ENCODE assay signal across 1 cellular context in genomic region chr18:43043626-43044025, GRCh38.
TF ChIP-seq lines count a peak whose summit lies in the region.

No MANE protein-coding gene starts in this region.

TF ChIP-seq in HEK293, 187 proteins besides CTCF, POLR2A, EP300 and RAD21 (continued from another document and continues in another):
- TF ChIP-seq ZNF707 (tag by site-specific recombination; IDR thresholded peaks at IDR 0.05): no peak
- no peak for TF ChIP-seq ZNF302 (tag by site-specific recombination; IDR thresholded peaks at IDR 0.05; ENCODE audit: low read depth)
- no peak for TF ChIP-seq ZNF416 (tag by site-specific recombination; IDR thresholded peaks at IDR 0.05)
- TF ChIP-seq, protein P1, sequence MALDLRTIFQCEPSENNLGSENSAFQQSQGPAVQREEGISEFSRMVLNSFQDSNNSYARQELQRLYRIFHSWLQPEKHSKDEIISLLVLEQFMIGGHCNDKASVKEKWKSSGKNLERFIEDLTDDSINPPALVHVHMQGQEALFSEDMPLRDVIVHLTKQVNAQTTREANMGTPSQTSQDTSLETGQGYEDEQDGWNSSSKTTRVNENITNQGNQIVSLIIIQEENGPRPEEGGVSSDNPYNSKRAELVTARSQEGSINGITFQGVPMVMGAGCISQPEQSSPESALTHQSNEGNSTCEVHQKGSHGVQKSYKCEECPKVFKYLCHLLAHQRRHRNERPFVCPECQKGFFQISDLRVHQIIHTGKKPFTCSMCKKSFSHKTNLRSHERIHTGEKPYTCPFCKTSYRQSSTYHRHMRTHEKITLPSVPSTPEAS (tag by site-specific recombination; IDR thresholded peaks at IDR 0.05): no peak
- TF ChIP-seq ZNF292 (tag by site-specific recombination; IDR thresholded peaks at IDR 0.05; ENCODE audit: borderline replicate concordance, low read depth): no peak
- no peak for TF ChIP-seq ZXDB (tag by site-specific recombination; IDR thresholded peaks at IDR 0.05)
- TF ChIP-seq ZNF521 (tag by site-specific recombination; IDR thresholded peaks at IDR 0.05): no peak
- TF ChIP-seq, protein P2, sequence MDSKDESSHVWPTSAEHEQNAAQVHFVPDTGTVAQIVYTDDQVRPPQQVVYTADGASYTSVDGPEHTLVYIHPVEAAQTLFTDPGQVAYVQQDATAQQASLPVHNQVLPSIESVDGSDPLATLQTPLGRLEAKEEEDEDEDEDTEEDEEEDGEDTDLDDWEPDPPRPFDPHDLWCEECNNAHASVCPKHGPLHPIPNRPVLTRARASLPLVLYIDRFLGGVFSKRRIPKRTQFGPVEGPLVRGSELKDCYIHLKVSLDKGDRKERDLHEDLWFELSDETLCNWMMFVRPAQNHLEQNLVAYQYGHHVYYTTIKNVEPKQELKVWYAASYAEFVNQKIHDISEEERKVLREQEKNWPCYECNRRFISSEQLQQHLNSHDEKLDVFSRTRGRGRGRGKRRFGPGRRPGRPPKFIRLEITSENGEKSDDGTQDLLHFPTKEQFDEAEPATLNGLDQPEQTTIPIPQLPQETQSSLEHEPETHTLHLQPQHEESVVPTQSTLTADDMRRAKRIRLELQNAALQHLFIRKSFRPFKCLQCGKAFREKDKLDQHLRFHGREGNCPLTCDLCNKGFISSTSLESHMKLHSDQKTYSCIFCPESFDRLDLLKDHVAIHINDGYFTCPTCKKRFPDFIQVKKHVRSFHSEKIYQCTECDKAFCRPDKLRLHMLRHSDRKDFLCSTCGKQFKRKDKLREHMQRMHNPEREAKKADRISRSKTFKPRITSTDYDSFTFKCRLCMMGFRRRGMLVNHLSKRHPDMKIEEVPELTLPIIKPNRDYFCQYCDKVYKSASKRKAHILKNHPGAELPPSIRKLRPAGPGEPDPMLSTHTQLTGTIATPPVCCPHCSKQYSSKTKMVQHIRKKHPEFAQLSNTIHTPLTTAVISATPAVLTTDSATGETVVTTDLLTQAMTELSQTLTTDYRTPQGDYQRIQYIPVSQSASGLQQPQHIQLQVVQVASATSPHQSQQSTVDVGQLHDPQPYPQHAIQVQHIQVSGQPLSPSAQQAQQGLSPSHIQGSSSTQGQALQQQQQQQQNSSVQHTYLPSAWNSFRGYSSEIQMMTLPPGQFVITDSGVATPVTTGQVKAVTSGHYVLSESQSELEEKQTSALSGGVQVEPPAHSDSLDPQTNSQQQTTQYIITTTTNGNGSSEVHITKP (tag by site-specific recombination; IDR thresholded peaks at IDR 0.05): no peak
- no peak for TF ChIP-seq ZNF362 (tag by site-specific recombination; IDR thresholded peaks at IDR 0.05)
- TF ChIP-seq ZNF555 (tag by site-specific recombination; conservative IDR thresholded peaks at IDR 0.05): peak; percentile 51
- 0 out of 2 replicates have a peak, but pooled peaks have one; percentile 49 for TF ChIP-seq ZBTB1 (tag by site-specific recombination; IDR thresholded peaks at IDR 0.05)
- no peak for TF ChIP-seq ZNF549 (tag by site-specific recombination; IDR thresholded peaks at IDR 0.05)
- no peak for TF ChIP-seq GLI2 (tag by site-specific recombination; IDR thresholded peaks at IDR 0.05; ENCODE audit: borderline replicate concordance, low read depth)
- peak; percentile 76; the same call in 1 of the 2 replicates for TF ChIP-seq ZNF202 (tag by site-specific recombination; IDR thresholded peaks at IDR 0.05; ENCODE audit: borderline replicate concordance)
- no peak for TF ChIP-seq PRDM1 (tag by site-specific recombination; IDR thresholded peaks at IDR 0.05)
- no peak for TF ChIP-seq ZNF561 (tag by site-specific recombination; IDR thresholded peaks at IDR 0.05; ENCODE audit: borderline replicate concordance)
- no peak for TF ChIP-seq ZNF24 (tag by site-specific recombination; IDR thresholded peaks at IDR 0.05)
- no peak for TF ChIP-seq ZFHX2 (tag by site-specific recombination; conservative IDR thresholded peaks at IDR 0.05)
- TF ChIP-seq ZNF514 (tag by site-specific recombination; IDR thresholded peaks at IDR 0.05): 0 out of 2 replicates have a peak, but pooled peaks have one; percentile 71
- TF ChIP-seq ZNF518A (tag by site-specific recombination; conservative IDR thresholded peaks at IDR 0.05; ENCODE audit: low read depth): peak; percentile 70
- no peak for TF ChIP-seq ZNF544 (tag by site-specific recombination; IDR thresholded peaks at IDR 0.05)
- TF ChIP-seq TRIM28 (IDR thresholded peaks at IDR 0.05; ENCODE audit: borderline replicate concordance, low read length): no peak
- TF ChIP-seq, protein P3, sequence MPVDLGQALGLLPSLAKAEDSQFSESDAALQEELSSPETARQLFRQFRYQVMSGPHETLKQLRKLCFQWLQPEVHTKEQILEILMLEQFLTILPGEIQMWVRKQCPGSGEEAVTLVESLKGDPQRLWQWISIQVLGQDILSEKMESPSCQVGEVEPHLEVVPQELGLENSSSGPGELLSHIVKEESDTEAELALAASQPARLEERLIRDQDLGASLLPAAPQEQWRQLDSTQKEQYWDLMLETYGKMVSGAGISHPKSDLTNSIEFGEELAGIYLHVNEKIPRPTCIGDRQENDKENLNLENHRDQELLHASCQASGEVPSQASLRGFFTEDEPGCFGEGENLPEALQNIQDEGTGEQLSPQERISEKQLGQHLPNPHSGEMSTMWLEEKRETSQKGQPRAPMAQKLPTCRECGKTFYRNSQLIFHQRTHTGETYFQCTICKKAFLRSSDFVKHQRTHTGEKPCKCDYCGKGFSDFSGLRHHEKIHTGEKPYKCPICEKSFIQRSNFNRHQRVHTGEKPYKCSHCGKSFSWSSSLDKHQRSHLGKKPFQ (tag by site-specific recombination; IDR thresholded peaks at IDR 0.05): no peak
- TF ChIP-seq ZNF155 (tag by site-specific recombination; IDR thresholded peaks at IDR 0.05): no peak
- TF ChIP-seq ZEB2 (tag by site-specific recombination; IDR thresholded peaks at IDR 0.05): no peak
- TF ChIP-seq ZNF776 (tag by site-specific recombination; IDR thresholded peaks at IDR 0.05; ENCODE audit: borderline replicate concordance): no peak
- no peak for TF ChIP-seq ZNF660 (tag by site-specific recombination; IDR thresholded peaks at IDR 0.05)
- TF ChIP-seq, protein P4, sequence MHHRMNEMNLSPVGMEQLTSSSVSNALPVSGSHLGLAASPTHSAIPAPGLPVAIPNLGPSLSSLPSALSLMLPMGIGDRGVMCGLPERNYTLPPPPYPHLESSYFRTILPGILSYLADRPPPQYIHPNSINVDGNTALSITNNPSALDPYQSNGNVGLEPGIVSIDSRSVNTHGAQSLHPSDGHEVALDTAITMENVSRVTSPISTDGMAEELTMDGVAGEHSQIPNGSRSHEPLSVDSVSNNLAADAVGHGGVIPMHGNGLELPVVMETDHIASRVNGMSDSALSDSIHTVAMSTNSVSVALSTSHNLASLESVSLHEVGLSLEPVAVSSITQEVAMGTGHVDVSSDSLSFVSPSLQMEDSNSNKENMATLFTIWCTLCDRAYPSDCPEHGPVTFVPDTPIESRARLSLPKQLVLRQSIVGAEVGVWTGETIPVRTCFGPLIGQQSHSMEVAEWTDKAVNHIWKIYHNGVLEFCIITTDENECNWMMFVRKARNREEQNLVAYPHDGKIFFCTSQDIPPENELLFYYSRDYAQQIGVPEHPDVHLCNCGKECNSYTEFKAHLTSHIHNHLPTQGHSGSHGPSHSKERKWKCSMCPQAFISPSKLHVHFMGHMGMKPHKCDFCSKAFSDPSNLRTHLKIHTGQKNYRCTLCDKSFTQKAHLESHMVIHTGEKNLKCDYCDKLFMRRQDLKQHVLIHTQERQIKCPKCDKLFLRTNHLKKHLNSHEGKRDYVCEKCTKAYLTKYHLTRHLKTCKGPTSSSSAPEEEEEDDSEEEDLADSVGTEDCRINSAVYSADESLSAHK (tag by site-specific recombination; IDR thresholded peaks at IDR 0.05): no peak
- TF ChIP-seq, protein P5, sequence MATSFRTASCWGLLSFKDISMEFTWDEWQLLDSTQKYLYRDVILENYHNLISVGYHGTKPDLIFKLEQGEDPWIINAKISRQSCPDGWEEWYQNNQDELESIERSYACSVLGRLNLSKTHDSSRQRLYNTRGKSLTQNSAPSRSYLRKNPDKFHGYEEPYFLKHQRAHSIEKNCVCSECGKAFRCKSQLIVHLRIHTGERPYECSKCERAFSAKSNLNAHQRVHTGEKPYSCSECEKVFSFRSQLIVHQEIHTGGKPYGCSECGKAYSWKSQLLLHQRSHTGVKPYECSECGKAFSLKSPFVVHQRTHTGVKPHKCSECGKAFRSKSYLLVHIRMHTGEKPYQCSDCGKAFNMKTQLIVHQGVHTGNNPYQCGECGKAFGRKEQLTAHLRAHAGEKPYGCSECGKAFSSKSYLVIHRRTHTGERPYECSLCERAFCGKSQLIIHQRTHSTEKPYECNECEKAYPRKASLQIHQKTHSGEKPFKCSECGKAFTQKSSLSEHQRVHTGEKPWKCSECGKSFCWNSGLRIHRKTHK (tag by site-specific recombination; IDR thresholded peaks at IDR 0.05): no peak
- TF ChIP-seq ZNF529 (tag by site-specific recombination; IDR thresholded peaks at IDR 0.05; ENCODE audit: insufficient replicate concordance): no peak
- TF ChIP-seq ZBTB44 (tag by site-specific recombination; IDR thresholded peaks at IDR 0.05): no peak
- TF ChIP-seq ZNF426 (tag by site-specific recombination; IDR thresholded peaks at IDR 0.05): peak; percentile 63
- no peak for TF ChIP-seq ZNF571 (tag by site-specific recombination; IDR thresholded peaks at IDR 0.05)
- no peak for TF ChIP-seq ZNF645 (tag by site-specific recombination; IDR thresholded peaks at IDR 0.05)
- peak; percentile 63; the same call in 1 of the 2 replicates for TF ChIP-seq ZNF266 (tag by site-specific recombination; IDR thresholded peaks at IDR 0.05; ENCODE audit: low read depth)
- TF ChIP-seq, protein P6, sequence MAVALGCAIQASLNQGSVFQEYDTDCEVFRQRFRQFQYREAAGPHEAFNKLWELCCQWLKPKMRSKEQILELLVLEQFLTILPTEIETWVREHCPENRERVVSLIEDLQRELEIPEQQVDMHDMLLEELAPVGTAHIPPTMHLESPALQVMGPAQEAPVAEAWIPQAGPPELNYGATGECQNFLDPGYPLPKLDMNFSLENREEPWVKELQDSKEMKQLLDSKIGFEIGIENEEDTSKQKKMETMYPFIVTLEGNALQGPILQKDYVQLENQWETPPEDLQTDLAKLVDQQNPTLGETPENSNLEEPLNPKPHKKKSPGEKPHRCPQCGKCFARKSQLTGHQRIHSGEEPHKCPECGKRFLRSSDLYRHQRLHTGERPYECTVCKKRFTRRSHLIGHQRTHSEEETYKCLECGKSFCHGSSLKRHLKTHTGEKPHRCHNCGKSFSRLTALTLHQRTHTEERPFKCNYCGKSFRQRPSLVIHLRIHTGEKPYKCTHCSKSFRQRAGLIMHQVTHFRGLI (tag by site-specific recombination; IDR thresholded peaks at IDR 0.05): no peak
- TF ChIP-seq ZNF404 (tag by site-specific recombination; IDR thresholded peaks at IDR 0.05): no peak
- no peak for TF ChIP-seq ZNF391 (tag by site-specific recombination; IDR thresholded peaks at IDR 0.05; ENCODE audit: borderline replicate concordance, low read depth)
- TF ChIP-seq ZBTB8A (tag by site-specific recombination; IDR thresholded peaks at IDR 0.05): peak; percentile 58; the same call in 1 of the 2 replicates
